ENCODE assay signal across 18 cellular contexts in genomic region chr1:85546748-85547147, GRCh38. TPM values are rescaled to one million over a fixed set of nuclear protein-coding genes. Genes with fewer than 3 reads are reported as not detected.
A peak's percentile ranks its signal among the peaks of the same experiment; 100 is the strongest.
DNase-seq lines count a peak whose midpoint lies in the region; ATAC-seq, FAIRE-seq and TF ChIP-seq lines count a peak whose summit lies in the region.
"Had no signal": no experiment of that assay in that cellular context is flagged by ENCODE, and none has a peak within 500 bp of the region (broad histone marks: within the 10 kb centered on the region; RNA-seq: fewer than 3 reads in every experiment).

No MANE protein-coding gene starts in this region.

- peak overlapping the region; percentile 86 for H3K27ac Mint-ChIP-seq in osteocyte (ENCODE audit: unreplicated experiment)
- H3K27ac Mint-ChIP-seq: CD14-positive monocyte; CD4-positive, alpha-beta memory T cell had no signal

- H2BK120ac ChIP-seq in mesenchymal stem cell (ENCODE audit: low read depth, low read length) = no peak overlapping the region

- H2BK12ac ChIP-seq in mesenchymal stem cell (ENCODE audit: low read length in 2 of 2) = no peak overlapping the region

- CTCF ChIA-PET in Panc1 (lab: Charles Lee) = no interaction called here

- no peaks in the 10 kb centered on the region for H3K27me3 Mint-ChIP-seq in osteocyte (ENCODE audit: unreplicated experiment)

- H3K9ac ChIP-seq in mesenchymal stem cell (ENCODE audit: low read length) = no peak overlapping the region
- H3K9ac ChIP-seq: BLaER1 had no signal

- peak overlapping the region; percentile 1 for H2AK5ac ChIP-seq in mesenchymal stem cell (ENCODE audit: low read length, severe bottlenecking)

- in situ Hi-C loops in Panc1 (cut with HindIII; ENCODE audit: low pct_unique_long_range_greater_than_20kb, low sequenced_read_pairs) = no loop called here

- ATAC-seq in Panc1 = no peak
- no peak for ATAC-seq in GM19467 (IDR thresholded peaks at IDR 0.05; ENCODE audit: unreplicated experiment)
- ATAC-seq in GM18867 (IDR thresholded peaks at IDR 0.05; ENCODE audit: unreplicated experiment) = no peak
- ATAC-seq in GM21825 (IDR thresholded peaks at IDR 0.05; ENCODE audit: unreplicated experiment) = no peak
- ATAC-seq: GM12878, K562 had no signal

- intact Hi-C loops in Panc1 (cut with micrococcal nuclease; ENCODE audit: unreplicated experiment) = no loop called here

- no peak overlapping the region for H3K4ac ChIP-seq in mesenchymal stem cell (ENCODE audit: low read depth in 1 of 2, low read length in 2 of 2)

- no peak overlapping the region for H4K8ac ChIP-seq in mesenchymal stem cell (ENCODE audit: low read length)

- DNase-seq in Panc1 (ENCODE audit: low read depth, low spot score) = no peak
- DNase-seq in mesenchymal stem cell = no peak
- DNase-seq in osteocyte (ENCODE audit: extremely low spot score, unreplicated experiment) = no peak
- DNase-seq in Kasumi-1 (lab: John Stamatoyannopoulos, UW) = no peak
- DNase-seq: 8988T; Calu3; CD4-positive, alpha-beta memory T cell; DMS79 treated with DMSO at 0.1 percent for 48 hours had no signal

- POLR2A ChIA-PET in Panc1 (lab: Charles Lee) = interaction anchor here (0.6 kb wide), 1 partner anchor 18 kb away, joined by 3 read pairs; no protein-coding TSS in a partner anchor

- no peaks in the 10 kb centered on the region for H3K36me3 Mint-ChIP-seq in osteocyte (ENCODE audit: unreplicated experiment)
- H3K36me3 Mint-ChIP-seq: CD14-positive monocyte; CD4-positive, alpha-beta memory T cell had no signal

- H3K14ac ChIP-seq in mesenchymal stem cell (ENCODE audit: low read length in 2 of 2) = no peak overlapping the region

- WGBS in mesenchymal stem cell = 100% methylated on average over 1 of the region's 1 CpG

- no peak overlapping the region for H3K18ac ChIP-seq in mesenchymal stem cell (ENCODE audit: low read depth in 1 of 2, low read length in 2 of 2)

- FAIRE-seq in G401.6 (lab: Jason Lieb, UNC) = peak; percentile 53
- FAIRE-seq: GM12878, K562 had no signal

- H4K91ac ChIP-seq in mesenchymal stem cell (ENCODE audit: low read length) = no peak overlapping the region

- TF ChIP-seq CTCF in Panc1 (IDR thresholded peaks at IDR 0.05) (no peak), osteocyte (IDR thresholded peaks at IDR 0.05) (no peak)

- no peak overlapping the region for H2BK5ac ChIP-seq in mesenchymal stem cell (ENCODE audit: low read depth, low read length, poor library complexity, severe bottlenecking)

- no peak overlapping the region for H3K4me2 ChIP-seq in mesenchymal stem cell (ENCODE audit: low read length, poor library complexity, severe bottlenecking)
- H3K4me2 ChIP-seq: BLaER1 had no signal

- no peak overlapping the region for H3K23ac ChIP-seq in mesenchymal stem cell (ENCODE audit: low read length in 2 of 2)

- H3K4me3 ChIP-seq in Panc1 (ENCODE audit: low read depth in 2 of 2, low read length in 2 of 2) (no peak overlapping the region), mesenchymal stem cell (ENCODE audit: insufficient read depth in 1 of 2, low read depth in 1 of 2, low read length in 2 of 2) (no peak overlapping the region)
- H3K4me3 ChIP-seq: BLaER1, GM12878, HAP-1, K562 had no signal

- H3K4me1 ChIP-seq in Panc1 (ENCODE audit: control insufficient read depth, insufficient read depth, low read length) = peaks cover 92% of the 10 kb centered on the region
- peaks cover 4% of the 10 kb centered on the region for H3K4me1 ChIP-seq in mesenchymal stem cell (ENCODE audit: control insufficient read depth, insufficient read depth, low read depth, low read length)
- H3K4me1 ChIP-seq: BLaER1 had no signal

- H3K4me1 Mint-ChIP-seq in osteocyte (ENCODE audit: unreplicated experiment) = peaks cover 84% of the 10 kb centered on the region
- H3K4me1 Mint-ChIP-seq: CD14-positive monocyte; CD4-positive, alpha-beta memory T cell had no signal

- H3K9me3 Mint-ChIP-seq in osteocyte (ENCODE audit: unreplicated experiment) = no peaks in the 10 kb centered on the region

- H3K9me3 ChIP-seq in Panc1 (ENCODE audit: control insufficient read depth, insufficient read depth, low read depth, low read length) (no peaks in the 10 kb centered on the region), mesenchymal stem cell (ENCODE audit: control insufficient read depth, low read length) (no peaks in the 10 kb centered on the region)
- H3K9me3 ChIP-seq: BLaER1, HAP-1 had no signal

- H3K4me3 Mint-ChIP-seq in osteocyte (ENCODE audit: unreplicated experiment) = no peak overlapping the region
- H3K4me3 Mint-ChIP-seq: CD14-positive monocyte; CD4-positive, alpha-beta memory T cell had no signal

- no TSS peak for BruUV-seq in Panc1 (replicated peaks; lab: Mats Ljungman, UMichigan)

- H3K27me3 ChIP-seq in Panc1 (ENCODE audit: control insufficient read depth, insufficient read depth, low read length) (no peaks in the 10 kb centered on the region), mesenchymal stem cell (ENCODE audit: control insufficient read depth in 1 of 2, insufficient read depth in 1 of 2, low read length in 2 of 2) (no peaks in the 10 kb centered on the region)
- H3K27me3 ChIP-seq: BLaER1 had no signal

- no peaks in the 10 kb centered on the region for H3K36me3 ChIP-seq in Panc1 (ENCODE audit: control insufficient read depth, insufficient read depth, low read length)
- no peaks in the 10 kb centered on the region for H3K36me3 ChIP-seq in mesenchymal stem cell (ENCODE audit: control insufficient read depth in 1 of 2, insufficient read depth in 2 of 2, low read depth in 1 of 2, low read length in 2 of 2)
- H3K36me3 ChIP-seq: BLaER1, HAP-1 had no signal

- peaks cover 9% of the 10 kb centered on the region for H3K79me1 ChIP-seq in mesenchymal stem cell (replicated peaks; ENCODE audit: low read length, poor library complexity, severe bottlenecking)

- H3K27ac ChIP-seq in Panc1 (ENCODE audit: low read length) = peak overlapping the region; percentile 91
- no peak overlapping the region for H3K27ac ChIP-seq in mesenchymal stem cell (ENCODE audit: low read length, poor library complexity, severe bottlenecking)
- H3K27ac ChIP-seq: BLaER1, HL-60 had no signal

- no peak overlapping the region for H2AFZ ChIP-seq in mesenchymal stem cell (ENCODE audit: low read depth, low read length)

- H2BK15ac ChIP-seq in mesenchymal stem cell (ENCODE audit: low read depth, poor library complexity, severe bottlenecking) = no peak overlapping the region

RNA-seq across cellular contexts. Expression of gene CCN1, which starts 33.8 kb away (rescaled TPM):
- 355 TPM for total RNA-seq in Panc1 (2021; ENCODE audit: unreplicated experiment)
- 366 TPM for polyA plus RNA-seq in Panc1 (2012; ENCODE audit: insufficient read length)
- 408 TPM for polyA plus RNA-seq in mesenchymal stem cell (2013, experiment 1 of 2)
- 395 TPM for polyA plus RNA-seq in mesenchymal stem cell (2013, experiment 2 of 2)
- total RNA-seq in osteocyte = 412 and 526 TPM in 2 replicates
- total RNA-seq: CD4-positive, alpha-beta memory T cell had no signal
- polyA plus RNA-seq: CD14-positive monocyte; CD4-positive, alpha-beta memory T cell had no signal
